In the genomic region with DNA sequence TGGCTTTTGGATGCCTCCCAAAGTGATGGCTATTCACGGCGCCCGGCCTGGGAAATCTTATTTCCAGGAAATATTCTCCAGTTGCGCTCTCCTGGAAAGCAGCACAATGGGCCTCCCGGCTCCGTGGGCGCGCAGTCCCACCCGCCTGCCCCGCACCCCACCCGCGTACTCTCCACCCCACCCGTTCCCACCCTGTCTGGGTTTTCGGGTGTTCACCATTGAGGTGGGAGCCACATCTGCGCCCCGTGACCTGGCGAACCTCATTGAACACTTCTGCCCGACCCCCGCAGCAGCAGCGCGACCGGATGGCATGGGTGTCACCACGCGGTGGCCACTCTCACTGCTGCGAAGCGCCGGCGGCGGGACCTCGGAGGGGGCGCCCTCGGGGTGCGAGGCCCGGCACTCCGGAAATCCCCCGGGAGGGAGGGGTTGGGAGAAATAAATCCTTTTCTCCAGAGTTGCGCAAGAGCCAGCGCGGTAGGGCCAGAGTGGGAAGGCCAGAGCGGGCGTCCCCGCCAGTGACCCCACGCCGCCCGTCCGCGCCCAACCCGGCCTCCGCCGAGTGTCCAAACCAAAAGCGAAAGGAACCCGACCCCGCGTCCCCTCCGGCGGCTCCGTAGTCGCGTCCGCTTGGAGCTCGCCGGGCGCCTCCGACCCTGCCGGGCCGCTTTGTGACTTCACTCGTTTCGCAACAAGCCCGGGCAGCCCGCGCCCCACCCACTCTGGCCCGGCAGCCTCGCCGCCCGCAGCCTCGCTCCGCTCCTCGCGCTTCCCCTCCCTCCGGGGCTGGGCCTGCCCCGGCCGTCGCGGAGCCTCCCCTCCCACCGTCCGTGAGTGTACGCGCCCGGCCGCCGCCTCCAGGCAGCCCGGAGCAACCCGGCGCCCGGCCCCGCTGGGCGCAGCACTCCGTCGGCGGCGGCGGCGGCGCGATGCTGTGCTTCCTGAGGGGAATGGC, we compare ENCODE assay signal across 1 cellular context.
TF ChIP-seq lines count a peak whose summit lies in the region.

A gene with protein sequence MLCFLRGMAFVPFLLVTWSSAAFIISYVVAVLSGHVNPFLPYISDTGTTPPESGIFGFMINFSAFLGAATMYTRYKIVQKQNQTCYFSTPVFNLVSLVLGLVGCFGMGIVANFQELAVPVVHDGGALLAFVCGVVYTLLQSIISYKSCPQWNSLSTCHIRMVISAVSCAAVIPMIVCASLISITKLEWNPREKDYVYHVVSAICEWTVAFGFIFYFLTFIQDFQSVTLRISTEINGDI (plus strand): TSS at position 720 of the 955 bp plus-strand sequence. CDS start 210 bp downstream, at position 930.

TF ChIP-seq in SK-N-SH treated with all-trans-retinoic acid at 6 μM for 48 hours, 23 proteins besides CTCF, POLR2A, EP300 and RAD21 (continued from another document):
- TF ChIP-seq, protein P1, sequence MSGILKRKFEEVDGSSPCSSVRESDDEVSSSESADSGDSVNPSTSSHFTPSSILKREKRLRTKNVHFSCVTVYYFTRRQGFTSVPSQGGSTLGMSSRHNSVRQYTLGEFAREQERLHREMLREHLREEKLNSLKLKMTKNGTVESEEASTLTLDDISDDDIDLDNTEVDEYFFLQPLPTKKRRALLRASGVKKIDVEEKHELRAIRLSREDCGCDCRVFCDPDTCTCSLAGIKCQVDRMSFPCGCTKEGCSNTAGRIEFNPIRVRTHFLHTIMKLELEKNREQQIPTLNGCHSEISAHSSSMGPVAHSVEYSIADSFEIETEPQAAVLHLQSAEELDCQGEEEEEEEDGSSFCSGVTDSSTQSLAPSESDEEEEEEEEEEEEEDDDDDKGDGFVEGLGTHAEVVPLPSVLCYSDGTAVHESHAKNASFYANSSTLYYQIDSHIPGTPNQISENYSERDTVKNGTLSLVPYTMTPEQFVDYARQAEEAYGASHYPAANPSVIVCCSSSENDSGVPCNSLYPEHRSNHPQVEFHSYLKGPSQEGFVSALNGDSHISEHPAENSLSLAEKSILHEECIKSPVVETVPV (CRISPR knock-in tag; IDR thresholded peaks at IDR 0.05): no peak
- TF ChIP-seq TCF4 (CRISPR knock-in tag; IDR thresholded peaks at IDR 0.05; ENCODE audit: borderline replicate concordance): no peak
TF ChIP-seq in SK-N-SH treated with all-trans-retinoic acid at 6 μM for 48 hours: peak in this region for 3.
